In the genomic region with DNA sequence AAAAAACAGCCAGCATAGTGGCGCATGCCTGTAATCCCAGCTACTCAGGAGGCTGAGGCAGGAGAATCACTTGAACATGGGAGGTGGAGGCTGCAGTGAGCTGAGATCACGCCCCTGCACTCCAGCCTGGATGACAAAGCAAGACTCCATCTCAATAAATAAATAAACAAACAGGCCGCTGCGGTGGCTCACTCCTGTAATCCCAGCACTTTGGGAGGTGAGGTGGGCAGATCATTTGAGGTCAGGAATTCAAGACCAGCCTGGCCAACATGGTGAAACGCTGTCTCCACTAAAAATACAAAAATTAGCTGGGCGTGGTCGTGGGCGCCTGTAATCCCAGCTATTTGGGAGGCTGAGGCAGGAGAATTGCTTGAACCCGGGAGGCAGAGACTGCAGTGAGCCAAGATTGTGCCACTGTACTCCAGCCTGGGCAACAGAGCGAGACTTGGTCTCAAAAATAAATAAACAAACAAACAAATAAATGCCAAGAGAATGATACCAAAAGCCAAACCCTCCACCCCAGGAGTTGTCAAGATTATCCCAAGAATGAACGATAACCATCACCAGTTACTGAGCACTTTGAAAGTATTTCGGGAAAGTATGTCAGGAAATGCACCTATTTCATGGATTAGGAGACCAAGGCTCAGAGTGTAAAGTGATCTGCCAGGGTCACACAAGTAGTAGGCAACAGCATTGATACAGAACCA, we compare ENCODE assay signal across 9 cellular contexts. TPM values are rescaled to one million over a fixed set of nuclear protein-coding genes. Genes with fewer than 3 reads are reported as not detected.
A peak's percentile ranks its signal among the peaks of the same experiment; 100 is the strongest.
DNase-seq lines count a peak whose midpoint lies in the region; ATAC-seq and TF ChIP-seq lines count a peak whose summit lies in the region.
"Not testable (repeated sequence)": the region's sequence is repeated elsewhere in the genome, so short reads cannot be mapped to it uniquely, and the experiment has no call there.
"Had no signal": no experiment of that assay in that cellular context is flagged by ENCODE, and none has a peak within 500 bp of the region (broad histone marks: within the 10 kb centered on the region; RNA-seq: fewer than 3 reads in every experiment).

No MANE protein-coding gene starts in this region.

- ATAC-seq in T-helper 17 cell; activated T-helper 17 cell treated with anti-CD3 and anti-CD28 coated beads, Interleukin-2, amount 50 U/mL, for 72 hours (replicated peaks); central memory CD8-positive, alpha-beta T cell (replicated peaks; ENCODE audit: extremely low read depth, poor library complexity, severe bottlenecking); right cardiac atrium; natural killer cell: not testable (repeated sequence)

- H3K4me3 ChIP-seq in right cardiac atrium (ENCODE audit: low read length); stomach: not testable (repeated sequence)

- intact Hi-C loops in right cardiac atrium (cut with DNase I); stomach (cut with DNase I; ENCODE audit: low total_unique reads): not testable (repeated sequence)
- intact Hi-C loops in natural killer cell (cut with micrococcal nuclease) = loop anchor here (1.0 to 2.0 kb wide), 3 partner anchors 11 to 40 kb away; a partner anchor contains a TSS

- H3K27ac ChIP-seq in right cardiac atrium (ENCODE audit: low read length) = peak overlapping the region; percentile 25
- H3K27ac ChIP-seq in stomach = peak overlapping the region in 4 of 5 donors; percentile 75 to 88 (median 82)

- not testable (repeated sequence) for H3K27me3 ChIP-seq in right cardiac atrium (ENCODE audit: control insufficient read depth, insufficient read depth); stomach

- not testable (repeated sequence) for H3K9me3 ChIP-seq in T-helper 17 cell (ENCODE audit: control insufficient read depth, low read length, poor library complexity, severe bottlenecking); right cardiac atrium (ENCODE audit: control insufficient read depth, low read length); stomach

- H3K36me3 Mint-ChIP-seq in T-helper 17 cell (ENCODE audit: low read depth) = peaks cover 14% of the 10 kb centered on the region
- H3K36me3 Mint-ChIP-seq in activated T-helper 17 cell treated with anti-CD3 and anti-CD28 coated beads, Interleukin-2, amount 50 U/mL, for 72 hours (ENCODE audit: low read depth) = peaks cover 24% of the 10 kb centered on the region
- peaks cover 44% of the 10 kb centered on the region for H3K36me3 Mint-ChIP-seq in central memory CD8-positive, alpha-beta T cell (ENCODE audit: insufficient read depth)
- not testable (repeated sequence) for H3K36me3 Mint-ChIP-seq in natural killer cell

- not testable (repeated sequence) for H3K9me3 Mint-ChIP-seq in activated T-helper 17 cell treated with anti-CD3 and anti-CD28 coated beads, Interleukin-2, amount 50 U/mL, for 72 hours; central memory CD8-positive, alpha-beta T cell; natural killer cell

- TF ChIP-seq CTCF in natural killer cell (IDR thresholded peaks at IDR 0.05); stomach (IDR thresholded peaks at IDR 0.05): not testable (repeated sequence)

- not testable (repeated sequence) for H3K27me3 Mint-ChIP-seq in T-helper 17 cell; activated T-helper 17 cell treated with anti-CD3 and anti-CD28 coated beads, Interleukin-2, amount 50 U/mL, for 72 hours; central memory CD8-positive, alpha-beta T cell; natural killer cell (ENCODE audit: low read depth in 2 of 2)

- TF ChIP-seq POLR2A in stomach (IDR thresholded peaks at IDR 0.05) = not testable (repeated sequence)

- DNase-seq in A172 (ENCODE audit: low spot score) (peak; percentile 62), HCEC 1CT (peak; percentile 43)
- DNase-seq in T-helper 17 cell; central memory CD8-positive, alpha-beta T cell (ENCODE audit: low spot score in 2 of 2); right cardiac atrium; natural killer cell; stomach: not testable (repeated sequence)

- peaks cover 0 to 11% (median 5%) of the 10 kb centered on the region in 4 donors for H3K36me3 ChIP-seq in stomach

- H3K4me1 ChIP-seq in right cardiac atrium (ENCODE audit: control insufficient read depth, insufficient read depth, low read length) (peaks cover 37% of the 10 kb centered on the region), stomach (peaks cover 62 to 100% (median 84%) of the 10 kb centered on the region in 4 donors)

- H3K27ac Mint-ChIP-seq in T-helper 17 cell = peak overlapping the region; percentile 97
- H3K27ac Mint-ChIP-seq in activated T-helper 17 cell treated with anti-CD3 and anti-CD28 coated beads, Interleukin-2, amount 50 U/mL, for 72 hours = peak overlapping the region; percentile 80
- H3K27ac Mint-ChIP-seq in central memory CD8-positive, alpha-beta T cell (ENCODE audit: low read depth) = peak overlapping the region; percentile 90
- peak overlapping the region; percentile 89 to 94 for H3K27ac Mint-ChIP-seq in natural killer cell

- H3K4me1 Mint-ChIP-seq in T-helper 17 cell (peaks cover 79% of the 10 kb centered on the region), natural killer cell (peaks cover 84 to 85% of the 10 kb centered on the region in 2 donors)
- peaks cover 72% of the 10 kb centered on the region for H3K4me1 Mint-ChIP-seq in activated T-helper 17 cell treated with anti-CD3 and anti-CD28 coated beads, Interleukin-2, amount 50 U/mL, for 72 hours
- H3K4me1 Mint-ChIP-seq in central memory CD8-positive, alpha-beta T cell = peaks cover 84% of the 10 kb centered on the region

- H3K4me3 Mint-ChIP-seq in T-helper 17 cell (peak overlapping the region; percentile 87), natural killer cell (peak overlapping the region; percentile 89)
- H3K4me3 Mint-ChIP-seq in activated T-helper 17 cell treated with anti-CD3 and anti-CD28 coated beads, Interleukin-2, amount 50 U/mL, for 72 hours = peak overlapping the region; percentile 71
- peak overlapping the region; percentile 75 for H3K4me3 Mint-ChIP-seq in central memory CD8-positive, alpha-beta T cell

- not testable (repeated sequence) for TF ChIP-seq EP300 in stomach (IDR thresholded peaks at IDR 0.05)

- WGBS in right cardiac atrium = 86% methylated on average over 12 of the region's 12 CpGs
- 89 to 94% (median 89%) methylated on average over 12 of the region's 12 CpGs for WGBS in stomach, 5 donors

RNA-seq across cellular contexts. Expression of a gene that starts 14.0 kb away (rescaled TPM):
- 136 and 156 TPM in 2 replicates for total RNA-seq in A172 (2014; rRNA removed; shearing (Covaris generic))
- total RNA-seq in T-helper 17 cell (100 to 1,000 TPM; 155 to 190 TPM), right cardiac atrium (10 to 100 TPM; 67.8 to 89.8 (median 80.2) TPM), natural killer cell (100 to 1,000 TPM; 436 to 504 (median 478) TPM), stomach (100 to 1,000 TPM in 1 of 5 donors, 10 to 100 TPM in 4; 39.7 to 129 (median 58.9) TPM)
- total RNA-seq in activated T-helper 17 cell treated with anti-CD3 and anti-CD28 coated beads, Interleukin-2, amount 50 U/mL, for 72 hours = 10 to 100 TPM; 44.8 to 65.5 TPM
- polyA plus RNA-seq in right cardiac atrium (77.3 TPM), stomach (10 to 100 TPM; 27.2 to 46.7 (median 33.6) TPM)

RNA-seq across cellular contexts. Expression of a gene that starts 40.2 kb away (rescaled TPM):
- under 0.01 TPM in 2 replicates for total RNA-seq in A172 (2014; rRNA removed; shearing (Covaris generic))
- total RNA-seq in T-helper 17 cell = over 10,000 TPM; 12,026 to 15,039 TPM
- total RNA-seq in activated T-helper 17 cell treated with anti-CD3 and anti-CD28 coated beads, Interleukin-2, amount 50 U/mL, for 72 hours = 1,000 to 10,000 TPM; 2,951 to 6,256 TPM
- over 10,000 TPM; 12,754 to 31,201 (median 26,788) TPM for total RNA-seq in right cardiac atrium
- not detected for polyA plus RNA-seq in right cardiac atrium
- total RNA-seq in natural killer cell = over 10,000 TPM; 12,095 to 13,816 (median 12,822) TPM
- total RNA-seq in stomach = under 1 TPM; under 0.01 TPM
- not detected for polyA plus RNA-seq in stomach
- polyA plus RNA-seq: BJ had no signal

RNA-seq across cellular contexts. Expression of a gene that starts 41.5 kb away (rescaled TPM):
- total RNA-seq in A172 (2014; rRNA removed; shearing (Covaris generic)) = under 0.01 TPM in 2 replicates
- total RNA-seq in T-helper 17 cell = 1,000 to 10,000 TPM; 2,168 to 2,286 TPM
- 1,000 to 10,000 TPM; 2,108 to 2,470 TPM for total RNA-seq in activated T-helper 17 cell treated with anti-CD3 and anti-CD28 coated beads, Interleukin-2, amount 50 U/mL, for 72 hours
- 1,000 to 10,000 TPM; 1,094 to 5,230 (median 2,674) TPM for total RNA-seq in right cardiac atrium
- polyA plus RNA-seq in right cardiac atrium = not detected
- 1,000 to 10,000 TPM in 2 of 3 donors, 100 to 1,000 TPM in 1; 768 to 1,610 (median 1,101) TPM for total RNA-seq in natural killer cell
- total RNA-seq in stomach = under 1 TPM in 4 of 5 donors, not detected in 1; under 0.01 TPM
- not detected for polyA plus RNA-seq in stomach
- polyA plus RNA-seq: BJ had no signal

RNA-seq across cellular contexts. Expression of a gene that starts 50.6 kb away (rescaled TPM):
- total RNA-seq in A172 (2014; rRNA removed; shearing (Covaris generic)) = 1.3 and 1.4 TPM in 2 replicates
- total RNA-seq in T-helper 17 cell (1 to 10 TPM in 1 of 2 donors, under 1 TPM in 1; 0.45 to 1.4 TPM), right cardiac atrium (1 to 10 TPM; 3.0 to 6.9 (median 6.2) TPM), natural killer cell (1 to 10 TPM; 2.0 to 2.1 (median 2.1) TPM), stomach (1 to 10 TPM in 4 of 5 donors, not detected in 1; 2.8 to 6.2 (median 5.3) TPM)
- total RNA-seq in activated T-helper 17 cell treated with anti-CD3 and anti-CD28 coated beads, Interleukin-2, amount 50 U/mL, for 72 hours = 1 to 10 TPM; 3.1 to 4.1 TPM
- polyA plus RNA-seq in right cardiac atrium (6.0 TPM), stomach (1 to 10 TPM in 2 of 3 donors, not detected in 1; 1.3 to 2.2 TPM)

RNA-seq across cellular contexts. Expression of a gene that starts 50.6 kb away (rescaled TPM):
- 2,135 and 2,569 TPM in 2 replicates for total RNA-seq in A172 (2014; rRNA removed; shearing (Covaris generic))
- total RNA-seq in T-helper 17 cell (1,000 to 10,000 TPM; 2,187 to 2,381 TPM), right cardiac atrium (1,000 to 10,000 TPM in 1 of 4 donors, 100 to 1,000 TPM in 3; 800 to 1,173 (median 979) TPM), natural killer cell (100 to 1,000 TPM; 587 to 791 (median 689) TPM), stomach (1,000 to 10,000 TPM; 1,405 to 2,743 (median 1,647) TPM)
- 1,000 to 10,000 TPM; 3,687 to 4,380 TPM for total RNA-seq in activated T-helper 17 cell treated with anti-CD3 and anti-CD28 coated beads, Interleukin-2, amount 50 U/mL, for 72 hours
- polyA plus RNA-seq in right cardiac atrium (1,119 TPM), stomach (1,000 to 10,000 TPM; 3,548 to 5,463 (median 4,617) TPM)

Comparison
In these comparisons a context has a peak if more than half of its experiments do, and no peak if none do; other contexts are left out.
1. RNA of a gene that starts 40.2 kb away (total RNA-seq): 12,754 to 31,201 TPM in right cardiac atrium, 12,026 to 15,039 TPM in T-helper 17 cell, 12,095 to 13,816 TPM in natural killer cell and 2,951 to 6,256 TPM in activated T-helper 17 cell treated with anti-CD3 and anti-CD28 coated beads, Interleukin-2, amount 50 U/mL, for 72 hours; under 0.01 TPM in A172 and under 0.01 TPM in stomach; every median in the first group is over 1,000 times any median in the second.
2. RNA of a gene that starts 41.5 kb away (total RNA-seq): 1,094 to 5,230 TPM in right cardiac atrium, 2,108 to 2,470 TPM in activated T-helper 17 cell treated with anti-CD3 and anti-CD28 coated beads, Interleukin-2, amount 50 U/mL, for 72 hours, 2,168 to 2,286 TPM in T-helper 17 cell and 768 to 1,610 TPM in natural killer cell; under 0.01 TPM in A172 and under 0.01 TPM in stomach; every median in the first group is over 100 times any median in the second.
3. Peak in every context shown above with its lines, with median percentiles within 50 percentile points of each other: H3K27ac Mint-ChIP-seq and H3K4me3 Mint-ChIP-seq.